10 cellular contexts compared by ENCODE assay signal in the genomic region with DNA sequence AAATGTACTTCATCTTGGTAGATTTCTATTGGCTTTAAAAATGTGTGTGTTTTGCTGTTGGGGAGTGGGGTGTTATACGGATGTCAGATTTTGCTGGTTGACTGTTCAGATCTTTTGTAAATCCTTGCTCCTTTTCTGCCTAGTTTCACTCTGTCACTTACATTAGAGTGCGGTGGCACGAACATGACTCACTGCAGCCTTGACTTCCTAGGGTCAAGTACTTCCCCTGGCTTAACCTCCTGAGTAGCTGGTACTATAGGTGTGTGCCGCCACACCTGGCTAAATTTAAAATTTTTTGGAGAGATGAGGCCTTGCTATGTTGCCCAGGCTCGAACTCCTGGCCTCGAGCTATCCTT. TPM values are rescaled to one million over a fixed set of nuclear protein-coding genes. Genes with fewer than 3 reads are reported as not detected.
DNase-seq lines count a peak whose midpoint lies in the region; ATAC-seq and TF ChIP-seq lines count a peak whose summit lies in the region.
"Not testable (repeated sequence)": the region's sequence is repeated elsewhere in the genome, so short reads cannot be mapped to it uniquely, and the experiment has no call there.
"Had no signal": no experiment of that assay in that cellular context is flagged by ENCODE, and none has a peak within 500 bp of the region (broad histone marks: within the 10 kb centered on the region; RNA-seq: fewer than 3 reads in every experiment).

No MANE protein-coding gene starts in this region.

- H3K27me3 Mint-ChIP-seq in H9 (ENCODE audit: low read depth), result peaks cover 33% of the 10 kb centered on the region
- not testable (repeated sequence) for H3K27me3 Mint-ChIP-seq in activated naive CD4-positive, alpha-beta T cell treated with anti-CD3 and anti-CD28 coated beads, Interleukin-2, amount 10 ng/mL, durations not matched to agents 7 days and 5 days; naive thymus-derived CD8-positive, alpha-beta T cell

- H3K27me3 ChIP-seq in A673 (replicated peaks; ENCODE audit: insufficient read depth, low read depth, low read length, poor library complexity); H9 (ENCODE audit: insufficient read depth, low read length); RWPE2 (ENCODE audit: insufficient read depth, poor library complexity, severe bottlenecking); ectodermal cell (ENCODE audit: control insufficient read depth, insufficient read depth, low read length, poor library complexity, severe bottlenecking): not testable (repeated sequence)

- not testable (repeated sequence) for DNase-seq in A673 (ENCODE audit: low spot score); H9; RWPE2 (ENCODE audit: low spot score); activated naive CD4-positive, alpha-beta T cell treated with anti-CD3 and anti-CD28 coated beads, Interleukin-2, amount 10 ng/mL, durations not matched to agents 7 days and 5 days; naive thymus-derived CD8-positive, alpha-beta T cell
- peak; percentile 17 for DNase-seq in stimulated activated CD4-positive, alpha-beta T cell treated with anti-CD3 and anti-CD28 coated beads, Interleukin-15, amount 100 ng/mL, for 24 hours

- H3K18ac ChIP-seq in H9 (ENCODE audit: insufficient read length, low read depth, low read length), result not testable (repeated sequence)

- H3K56ac ChIP-seq in H9 (ENCODE audit: insufficient read length, low read depth, low read length), result not testable (repeated sequence)

- POLR2A ChIA-PET in A673 (lab: Charles Lee; ENCODE audit: low non-redundant PET); naive thymus-derived CD8-positive, alpha-beta T cell (lab: Charles Lee): not testable (repeated sequence)

- H3K4me1 Mint-ChIP-seq in H9, result peaks cover 14 to 15% of the 10 kb centered on the region in 2 experiments
- H3K4me1 Mint-ChIP-seq in activated naive CD4-positive, alpha-beta T cell treated with anti-CD3 and anti-CD28 coated beads, Interleukin-2, amount 10 ng/mL, durations not matched to agents 7 days and 5 days, result peaks cover 41% of the 10 kb centered on the region
- peaks cover 15 to 40% (median 31%) of the 10 kb centered on the region in 4 donors for H3K4me1 Mint-ChIP-seq in naive thymus-derived CD8-positive, alpha-beta T cell

- not testable (repeated sequence) for H4K5ac ChIP-seq in H9 (ENCODE audit: insufficient read length, low read depth, low read length)

- H2BK20ac ChIP-seq in H9 (ENCODE audit: low read depth, low read length, poor library complexity, severe bottlenecking), result not testable (repeated sequence)

- CTCF ChIA-PET in A673 (lab: Charles Lee), result interaction anchor here (0.7 kb wide), 1 partner anchor 91 kb away, joined by 4 read pairs; no protein-coding TSS in a partner anchor
- CTCF ChIA-PET in activated naive CD4-positive, alpha-beta T cell treated with anti-CD3 and anti-CD28 coated beads, Interleukin-2, amount 10 ng/mL, durations not matched to agents 7 days and 5 days (lab: Charles Lee), result not testable (repeated sequence)

- H2BK12ac ChIP-seq in H9 (ENCODE audit: insufficient read length, low read depth, low read length), result not testable (repeated sequence)

- not testable (repeated sequence) for H3K36me3 ChIP-seq in A673 (ENCODE audit: insufficient read depth, low read length, poor library complexity, severe bottlenecking); RWPE2 (ENCODE audit: low read depth); ectodermal cell (ENCODE audit: control insufficient read depth, insufficient read depth, low read length)

- not testable (repeated sequence) for H2BK5ac ChIP-seq in H9 (ENCODE audit: insufficient read length, low read length)

- H3K23me2 ChIP-seq in H9 (ENCODE audit: insufficient read length, low read depth, low read length, poor library complexity, severe bottlenecking), result not testable (repeated sequence)

- H3K4me3 Mint-ChIP-seq in H9, result peak overlapping the region; percentile 79 to 87
- H3K4me3 Mint-ChIP-seq in activated naive CD4-positive, alpha-beta T cell treated with anti-CD3 and anti-CD28 coated beads, Interleukin-2, amount 10 ng/mL, durations not matched to agents 7 days and 5 days, result peak overlapping the region; percentile 82
- H3K4me3 Mint-ChIP-seq in naive thymus-derived CD8-positive, alpha-beta T cell, result peak overlapping the region; percentile 78 to 93 (median 87)

- not testable (repeated sequence) for H3K79me2 ChIP-seq in H9 (ENCODE audit: insufficient read depth, low read length)

- H3K4me1 ChIP-seq in A673 (ENCODE audit: insufficient read depth, low read length, poor library complexity, severe bottlenecking); H9 (ENCODE audit: insufficient read depth, low read length); RWPE2 (ENCODE audit: insufficient read depth, poor library complexity, severe bottlenecking); ectodermal cell (ENCODE audit: control insufficient read depth, insufficient read depth, low read length): not testable (repeated sequence)

- not testable (repeated sequence) for H2AK5ac ChIP-seq in H9 (ENCODE audit: insufficient read length, low read length)

- not testable (repeated sequence) for H2BK15ac ChIP-seq in H9 (ENCODE audit: low read depth, low read length)

- intact Hi-C loops in A673 (cut with micrococcal nuclease; ENCODE audit: unreplicated experiment), result not testable (repeated sequence)

- not testable (repeated sequence) for H3K27ac Mint-ChIP-seq in H9
- H3K27ac Mint-ChIP-seq in activated naive CD4-positive, alpha-beta T cell treated with anti-CD3 and anti-CD28 coated beads, Interleukin-2, amount 10 ng/mL, durations not matched to agents 7 days and 5 days, result peak overlapping the region; percentile 67
- peak overlapping the region in 5 of 10 donors; percentile 74 to 87 (median 81) for H3K27ac Mint-ChIP-seq in naive thymus-derived CD8-positive, alpha-beta T cell

- not testable (repeated sequence) for H2BK120ac ChIP-seq in H9 (ENCODE audit: low read depth, low read length, poor library complexity, severe bottlenecking)

- not testable (repeated sequence) for H3K23ac ChIP-seq in H9 (ENCODE audit: insufficient read length, low read depth, low read length)

- H3K4ac ChIP-seq in H9 (ENCODE audit: low read depth, low read length), result not testable (repeated sequence)

- WGBS in H9 (ENCODE audit: extremely low coverage, insufficient read length, low lambda C conversion rate), result no CpG with 5 or more reads among the region's 6 CpGs
- 47 to 70% methylated on average over 2 to 4 of the region's 6 CpGs for WGBS in ectodermal cell, 2 experiments

- H3T11ph ChIP-seq in H9 (ENCODE audit: low read length), result not testable (repeated sequence)

- H3K27ac ChIP-seq in A673 (ENCODE audit: low read depth, low read length, poor library complexity, severe bottlenecking); H9 (ENCODE audit: insufficient read length, low read depth, low read length); ectodermal cell (ENCODE audit: insufficient read depth, low read depth, low read length, poor library complexity, severe bottlenecking): not testable (repeated sequence)
- peak overlapping the region; percentile 41 for H3K27ac ChIP-seq in RWPE2 (ENCODE audit: poor library complexity, severe bottlenecking)

- H4K20me1 ChIP-seq in H9 (ENCODE audit: control insufficient read depth, insufficient read depth, insufficient read length), result not testable (repeated sequence)

- H3K4me3 ChIP-seq in A673 (ENCODE audit: low read depth, low read length, poor library complexity, severe bottlenecking), result peak overlapping the region; percentile 66
- H3K4me3 ChIP-seq in RWPE2 (ENCODE audit: severe bottlenecking), result peak overlapping the region; percentile 89
- H3K4me3 ChIP-seq in ectodermal cell (ENCODE audit: insufficient read depth, low read depth, low read length), result peak overlapping the region; percentile 70
- H3K4me3 ChIP-seq in iPS-11a (ENCODE audit: low read depth, low read length), result peak overlapping the region; percentile 57

- not testable (repeated sequence) for H3K9me3 ChIP-seq in A673 (ENCODE audit: low read depth, low read length, poor library complexity, severe bottlenecking); H9 (ENCODE audit: control insufficient read depth, low read depth, low read length); RWPE2 (ENCODE audit: severe bottlenecking); ectodermal cell (ENCODE audit: control insufficient read depth, low read length)

- H3K79me1 ChIP-seq in H9 (ENCODE audit: insufficient read depth, low read depth, low read length, poor library complexity, severe bottlenecking), result not testable (repeated sequence)

- TF ChIP-seq CTCF in A673 (conservative IDR thresholded peaks at IDR 0.05; ENCODE audit: low read depth, low read length); H9 (conservative IDR thresholded peaks at IDR 0.05): not testable (repeated sequence)
- TF ChIP-seq CTCF in RWPE2 (IDR thresholded peaks at IDR 0.05; ENCODE audit: poor library complexity, severe bottlenecking), result peak; percentile 14

- ATAC-seq in RWPE2 (ENCODE audit: low read depth); naive thymus-derived CD8-positive, alpha-beta T cell: not testable (repeated sequence)

- H2AFZ ChIP-seq in H9 (ENCODE audit: low read length), result not testable (repeated sequence)

- not testable (repeated sequence) for H4K91ac ChIP-seq in H9 (ENCODE audit: insufficient read length, low read depth, low read length)

- peak overlapping the region; percentile 40 for H3K4me2 ChIP-seq in H9 (ENCODE audit: insufficient read depth, insufficient read length, low read length)

- BruUV-seq in A673 (replicated peaks; lab: Mats Ljungman, UMichigan), result not testable (repeated sequence)

- not testable (repeated sequence) for H3K9ac ChIP-seq in H9 (ENCODE audit: extremely low read depth, insufficient read length, low read length)

- H3K36me3 Mint-ChIP-seq in H9 (ENCODE audit: insufficient read depth in 1 of 3, low read depth in 3 of 3); activated naive CD4-positive, alpha-beta T cell treated with anti-CD3 and anti-CD28 coated beads, Interleukin-2, amount 10 ng/mL, durations not matched to agents 7 days and 5 days; naive thymus-derived CD8-positive, alpha-beta T cell: not testable (repeated sequence)

- H3K14ac ChIP-seq in H9 (ENCODE audit: insufficient read depth, low read length), result not testable (repeated sequence)

- not testable (repeated sequence) for H3K9me3 Mint-ChIP-seq in H9; activated naive CD4-positive, alpha-beta T cell treated with anti-CD3 and anti-CD28 coated beads, Interleukin-2, amount 10 ng/mL, durations not matched to agents 7 days and 5 days; naive thymus-derived CD8-positive, alpha-beta T cell

- not testable (repeated sequence) for H4K8ac ChIP-seq in H9 (replicated peaks; ENCODE audit: insufficient read length, low read depth, low read length)

RNA-seq across cellular contexts. Expression of a gene that starts 54.0 kb away (rescaled TPM):
- not detected in 2 replicates for total RNA-seq in A673 (2021)
- not detected in 2 replicates for total RNA-seq in H9 (2021)
- not detected for polyA plus RNA-seq in ectodermal cell (2013, experiment 1 of 4)
- not detected for polyA plus RNA-seq in ectodermal cell (2013, experiment 2 of 4)
- polyA plus RNA-seq in ectodermal cell (2013, experiment 3 of 4), result not detected
- polyA plus RNA-seq in ectodermal cell (2013, experiment 4 of 4), result not detected
- total RNA-seq in naive thymus-derived CD8-positive, alpha-beta T cell, result not detected
- polyA plus RNA-seq in naive thymus-derived CD8-positive, alpha-beta T cell, result not detected
- total RNA-seq: occipital lobe; T-helper 2 cell treated with Interferon-gamma antibody and Interleukin-4, amounts not matched to agents 100 ng/mL and 5 ng/mL, for 36 hours had no signal
